Comparison of ENCODE assay signal across 19 cellular contexts in genomic region chr16:2745961-2746360, GRCh38. TPM values are rescaled to one million over a fixed set of nuclear protein-coding genes. Genes with fewer than 3 reads are reported as not detected.
DNase-seq lines count a peak whose midpoint lies in the region; ATAC-seq and TF ChIP-seq lines count a peak whose summit lies in the region.
"Had no signal": no experiment of that assay in that cellular context is flagged by ENCODE, and none has a peak within 500 bp of the region (broad histone marks: within the 10 kb centered on the region; RNA-seq: fewer than 3 reads in every experiment).

No MANE protein-coding gene starts in this region.

- H3K79me2 ChIP-seq in neural progenitor cell (ENCODE audit: low read depth) (peaks cover 13% of the 10 kb centered on the region), H9 (ENCODE audit: insufficient read depth, low read length) (no peaks in the 10 kb centered on the region)

- no peak overlapping the region for H3K23ac ChIP-seq in H9 (ENCODE audit: insufficient read length, low read depth, low read length)

- POLR2A ChIA-PET in CD8-positive, alpha-beta memory T cell (lab: Charles Lee): interaction anchor here (0.6 kb wide), 1 partner anchor 60 kb away, joined by 3 read pairs; no protein-coding TSS in a partner anchor

- CTCF ChIA-PET in CD8-positive, alpha-beta memory T cell (lab: Charles Lee): no interaction called here

- no peak overlapping the region for H2AFZ ChIP-seq in neural progenitor cell (replicated peaks)
- H2AFZ ChIP-seq in H9 (ENCODE audit: low read length): no peak overlapping the region

- H3K14ac ChIP-seq in H9 (ENCODE audit: insufficient read depth, low read length): no peak overlapping the region

- peaks cover 3 to 7% of the 10 kb centered on the region in 2 donors for H3K4me1 Mint-ChIP-seq in natural killer cell treated with Interleukin-12 subunit alpha and Interleukin-12 subunit beta and Interleukin-15 and Interleukin-18, amount 100 ng/mL, for 72 hours (ENCODE audit: low read depth in 2 of 2)
- H3K4me1 Mint-ChIP-seq in natural killer cell: peaks cover under 1% of the 10 kb centered on the region in 2 donors
- H3K4me1 Mint-ChIP-seq in neural progenitor cell: peaks cover 9% of the 10 kb centered on the region
- peaks cover 5 to 9% (median 6%) of the 10 kb centered on the region in 3 donors for H3K4me1 Mint-ChIP-seq in CD8-positive, alpha-beta memory T cell
- H3K4me1 Mint-ChIP-seq in H9: peaks cover 8 to 9% of the 10 kb centered on the region in 2 experiments

- H3K27me3 Mint-ChIP-seq in natural killer cell treated with Interleukin-12 subunit alpha and Interleukin-12 subunit beta and Interleukin-15 and Interleukin-18, amount 100 ng/mL, for 72 hours: no peaks in the 10 kb centered on the region
- peaks cover 0 to 2% of the 10 kb centered on the region in 2 donors for H3K27me3 Mint-ChIP-seq in natural killer cell (ENCODE audit: low read depth in 2 of 2)
- peaks cover 2% of the 10 kb centered on the region for H3K27me3 Mint-ChIP-seq in neural progenitor cell (ENCODE audit: insufficient read depth, low read depth)
- H3K27me3 Mint-ChIP-seq in CD8-positive, alpha-beta memory T cell: peaks cover 0 to 3% of the 10 kb centered on the region in 2 donors
- H3K27me3 Mint-ChIP-seq in H9 (ENCODE audit: low read depth): no peaks in the 10 kb centered on the region; the same call in 1 of the 2 replicates
- H3K27me3 Mint-ChIP-seq: CD4-positive, alpha-beta T cell had no signal

- no peaks in the 10 kb centered on the region for H3K9me3 ChIP-seq in neural progenitor cell (ENCODE audit: low read depth)
- no peaks in the 10 kb centered on the region for H3K9me3 ChIP-seq in CD8-positive, alpha-beta memory T cell (ENCODE audit: low read length)
- H3K9me3 ChIP-seq in H9 (ENCODE audit: control insufficient read depth, low read depth, low read length): no peaks in the 10 kb centered on the region

- no CpG with 5 or more reads among the region's 9 CpGs for WGBS in H9 (ENCODE audit: extremely low coverage, insufficient read length, low lambda C conversion rate)

- H4K20me1 ChIP-seq in neural progenitor cell (ENCODE audit: low read depth): no peaks in the 10 kb centered on the region
- no peaks in the 10 kb centered on the region for H4K20me1 ChIP-seq in H9 (ENCODE audit: control insufficient read depth, insufficient read depth, insufficient read length)

- intact Hi-C loops in natural killer cell (cut with micrococcal nuclease): no loop called here

- TF ChIP-seq CTCF in natural killer cell (IDR thresholded peaks at IDR 0.05): no peak
- TF ChIP-seq CTCF in neural progenitor cell (IDR thresholded peaks at IDR 0.05): no peak
- no peak for TF ChIP-seq CTCF in H9 (conservative IDR thresholded peaks at IDR 0.05)

- H2BK120ac ChIP-seq in H9 (ENCODE audit: low read depth, low read length, poor library complexity, severe bottlenecking): no peak overlapping the region

- no peak overlapping the region for H2BK12ac ChIP-seq in H9 (ENCODE audit: insufficient read length, low read depth, low read length)

- no peaks in the 10 kb centered on the region for H3K9me3 Mint-ChIP-seq in natural killer cell treated with Interleukin-12 subunit alpha and Interleukin-12 subunit beta and Interleukin-15 and Interleukin-18, amount 100 ng/mL, for 72 hours
- no peaks in the 10 kb centered on the region for H3K9me3 Mint-ChIP-seq in natural killer cell
- no peaks in the 10 kb centered on the region for H3K9me3 Mint-ChIP-seq in neural progenitor cell
- no peaks in the 10 kb centered on the region for H3K9me3 Mint-ChIP-seq in CD8-positive, alpha-beta memory T cell
- no peaks in the 10 kb centered on the region for H3K9me3 Mint-ChIP-seq in H9
- H3K9me3 Mint-ChIP-seq: CD4-positive, alpha-beta T cell had no signal

- no peak overlapping the region for H3K27ac ChIP-seq in neural progenitor cell
- no peak overlapping the region for H3K27ac ChIP-seq in CD8-positive, alpha-beta memory T cell (ENCODE audit: low read depth, low read length)
- no peak overlapping the region for H3K27ac ChIP-seq in H9 (ENCODE audit: insufficient read length, low read depth, low read length)

- H3K27me3 ChIP-seq in neural progenitor cell (no peaks in the 10 kb centered on the region), H9 (ENCODE audit: insufficient read depth, low read length) (no peaks in the 10 kb centered on the region)
- H3K27me3 ChIP-seq in CD8-positive, alpha-beta memory T cell (ENCODE audit: insufficient read depth, low read length, poor library complexity, severe bottlenecking): no peaks in the 10 kb centered on the region

- H3K4me3 Mint-ChIP-seq in natural killer cell treated with Interleukin-12 subunit alpha and Interleukin-12 subunit beta and Interleukin-15 and Interleukin-18, amount 100 ng/mL, for 72 hours: no peak overlapping the region
- no peak overlapping the region for H3K4me3 Mint-ChIP-seq in natural killer cell
- no peak overlapping the region for H3K4me3 Mint-ChIP-seq in neural progenitor cell
- H3K4me3 Mint-ChIP-seq in CD8-positive, alpha-beta memory T cell: no peak overlapping the region
- no peak overlapping the region for H3K4me3 Mint-ChIP-seq in H9
- H3K4me3 Mint-ChIP-seq: CD4-positive, alpha-beta T cell had no signal

- no peaks in the 10 kb centered on the region for H3K79me1 ChIP-seq in H9 (ENCODE audit: insufficient read depth, low read depth, low read length, poor library complexity, severe bottlenecking)

- H3K4me2 ChIP-seq in neural progenitor cell (no peak overlapping the region), H9 (ENCODE audit: insufficient read depth, insufficient read length, low read length) (no peak overlapping the region)

- H2BK5ac ChIP-seq in H9 (ENCODE audit: insufficient read length, low read length): no peak overlapping the region

- no peaks in the 10 kb centered on the region for H3K36me3 Mint-ChIP-seq in natural killer cell treated with Interleukin-12 subunit alpha and Interleukin-12 subunit beta and Interleukin-15 and Interleukin-18, amount 100 ng/mL, for 72 hours
- no peaks in the 10 kb centered on the region for H3K36me3 Mint-ChIP-seq in natural killer cell
- peaks cover 4% of the 10 kb centered on the region for H3K36me3 Mint-ChIP-seq in neural progenitor cell
- H3K36me3 Mint-ChIP-seq in CD8-positive, alpha-beta memory T cell: no peaks in the 10 kb centered on the region
- peaks cover 11 to 14% (median 12%) of the 10 kb centered on the region in 3 experiments; a peak in 6 of 7 replicates for H3K36me3 Mint-ChIP-seq in H9 (ENCODE audit: insufficient read depth in 1 of 3, low read depth in 3 of 3)

- H3K56ac ChIP-seq in H9 (ENCODE audit: insufficient read length, low read depth, low read length): no peak overlapping the region

- H4K5ac ChIP-seq in H9 (ENCODE audit: insufficient read length, low read depth, low read length): no peak overlapping the region

- no peak for ATAC-seq in natural killer cell treated with Interleukin-12 subunit alpha and Interleukin-12 subunit beta and Interleukin-15 and Interleukin-18, amount 100 ng/mL, for 72 hours
- ATAC-seq in natural killer cell: no peak
- ATAC-seq in HG02798 (IDR thresholded peaks at IDR 0.05; ENCODE audit: poor library complexity, unreplicated experiment): no peak

- H4K91ac ChIP-seq in H9 (ENCODE audit: insufficient read length, low read depth, low read length): no peak overlapping the region

- H3T11ph ChIP-seq in H9 (ENCODE audit: low read length): no peak overlapping the region

- no peak overlapping the region for H3K27ac Mint-ChIP-seq in natural killer cell treated with Interleukin-12 subunit alpha and Interleukin-12 subunit beta and Interleukin-15 and Interleukin-18, amount 100 ng/mL, for 72 hours
- no peak overlapping the region for H3K27ac Mint-ChIP-seq in natural killer cell
- H3K27ac Mint-ChIP-seq in neural progenitor cell: no peak overlapping the region
- no peak overlapping the region for H3K27ac Mint-ChIP-seq in CD8-positive, alpha-beta memory T cell
- no peak overlapping the region for H3K27ac Mint-ChIP-seq in H9
- H3K27ac Mint-ChIP-seq: CD4-positive, alpha-beta T cell had no signal

- H4K8ac ChIP-seq in H9 (replicated peaks; ENCODE audit: insufficient read length, low read depth, low read length): no peak overlapping the region

- no peak overlapping the region for H2BK20ac ChIP-seq in H9 (ENCODE audit: low read depth, low read length, poor library complexity, severe bottlenecking)

- H3K23me2 ChIP-seq in H9 (ENCODE audit: insufficient read length, low read depth, low read length, poor library complexity, severe bottlenecking): no peaks in the 10 kb centered on the region

- no peak overlapping the region for H3K18ac ChIP-seq in H9 (ENCODE audit: insufficient read length, low read depth, low read length)

- no peaks in the 10 kb centered on the region for H3K36me3 ChIP-seq in neural progenitor cell
- H3K36me3 ChIP-seq in CD8-positive, alpha-beta memory T cell (ENCODE audit: insufficient read depth, low read length): no peaks in the 10 kb centered on the region

- no peak overlapping the region for H2BK15ac ChIP-seq in H9 (ENCODE audit: low read depth, low read length)

- peaks cover 3% of the 10 kb centered on the region for H3K4me1 ChIP-seq in neural progenitor cell
- no peaks in the 10 kb centered on the region for H3K4me1 ChIP-seq in CD8-positive, alpha-beta memory T cell (ENCODE audit: insufficient read depth, low read length)
- H3K4me1 ChIP-seq in H9 (ENCODE audit: insufficient read depth, low read length): no peaks in the 10 kb centered on the region

- peak overlapping the region; percentile 8 for H3K9ac ChIP-seq in neural progenitor cell
- no peak overlapping the region for H3K9ac ChIP-seq in H9 (ENCODE audit: extremely low read depth, insufficient read length, low read length)

- no peak overlapping the region for H3K4ac ChIP-seq in H9 (ENCODE audit: low read depth, low read length)

- no peak overlapping the region for H3K4me3 ChIP-seq in neural progenitor cell
- no peak overlapping the region for H3K4me3 ChIP-seq in CD8-positive, alpha-beta memory T cell (ENCODE audit: low read length)

- H2AK5ac ChIP-seq in H9 (ENCODE audit: insufficient read length, low read length): no peak overlapping the region

- peak; percentile 23 for DNase-seq in natural killer cell treated with Interleukin-12 subunit alpha and Interleukin-12 subunit beta and Interleukin-15 and Interleukin-18, amount 100 ng/mL, for 72 hours (ENCODE audit: low spot score)
- no peak for DNase-seq in natural killer cell
- DNase-seq in islet precursor cell: peak; percentile 48
- no peak for DNase-seq in neural progenitor cell (ENCODE audit: low spot score)
- DNase-seq in CD8-positive, alpha-beta memory T cell: no peak
- no peak for DNase-seq in H9
- no peak for DNase-seq in NCI-H2227 treated with DMSO at 0.1 percent for 48 hours (lab: John Stamatoyannopoulos, UW)
- DNase-seq: 8988T; ACHN; C1 segment of cervical spinal cord; CD4-positive, alpha-beta T cell; DMS153; DMS79 treated with DMSO at 0.1 percent for 48 hours; GDM1; HCEC 1CT; IMR-90 had no signal

- peaks cover 1% of the 10 kb centered on the region for H3F3A ChIP-seq in neural progenitor cell (ENCODE audit: low read depth)

RNA-seq across cellular contexts. Expression of gene SRRM2, which starts 6.5 kb away (rescaled TPM):
- 1,000 to 10,000 TPM in 1 of 2 donors, 100 to 1,000 TPM in 1; 569 to 1,109 TPM for total RNA-seq in natural killer cell treated with Interleukin-12 subunit alpha and Interleukin-12 subunit beta and Interleukin-15 and Interleukin-18, amount 100 ng/mL, for 72 hours
- total RNA-seq in natural killer cell (1,000 to 10,000 TPM; 1,131 to 1,162 (median 1,149) TPM), neural progenitor cell (ENCODE audit: low replicate concordance) (82.3 and 119 TPM in 2 replicates), H9 (2021) (667 and 694 TPM in 2 replicates)
- 100 to 1,000 TPM; 517 to 529 TPM for total RNA-seq in CD8-positive, alpha-beta memory T cell
- polyA plus RNA-seq in CD8-positive, alpha-beta memory T cell: 130 TPM

RNA-seq across cellular contexts. Expression of gene PRSS27, which starts 25.9 kb away (rescaled TPM):
- 1 to 10 TPM; 1.1 to 1.4 TPM for total RNA-seq in natural killer cell treated with Interleukin-12 subunit alpha and Interleukin-12 subunit beta and Interleukin-15 and Interleukin-18, amount 100 ng/mL, for 72 hours
- total RNA-seq in natural killer cell (1 to 10 TPM in 2 of 3 donors, under 1 TPM in 1; 0.42 to 1.3 (median 1.2) TPM), neural progenitor cell (ENCODE audit: low replicate concordance) (1.8 and 5.1 TPM in 2 replicates), H9 (2021) (3.6 and 5.0 TPM in 2 replicates)
- total RNA-seq in CD8-positive, alpha-beta memory T cell: 1 to 10 TPM; 1.3 to 1.6 TPM
- polyA plus RNA-seq in CD8-positive, alpha-beta memory T cell: not detected

RNA-seq across cellular contexts. Expression of gene ELOB, which starts 31.1 kb away (rescaled TPM):
- total RNA-seq in natural killer cell treated with Interleukin-12 subunit alpha and Interleukin-12 subunit beta and Interleukin-15 and Interleukin-18, amount 100 ng/mL, for 72 hours: 100 to 1,000 TPM; 196 to 201 TPM
- 100 to 1,000 TPM; 146 to 207 (median 161) TPM for total RNA-seq in natural killer cell
- 210 and 402 TPM in 2 replicates for total RNA-seq in neural progenitor cell (ENCODE audit: low replicate concordance)
- 100 to 1,000 TPM; 322 to 338 TPM for total RNA-seq in CD8-positive, alpha-beta memory T cell
- 274 TPM for polyA plus RNA-seq in CD8-positive, alpha-beta memory T cell
- total RNA-seq in H9 (2021): 319 and 331 TPM in 2 replicates

RNA-seq across cellular contexts. Expression of gene PRSS33, which starts 41.4 kb away (rescaled TPM):
- not detected for total RNA-seq in natural killer cell treated with Interleukin-12 subunit alpha and Interleukin-12 subunit beta and Interleukin-15 and Interleukin-18, amount 100 ng/mL, for 72 hours
- total RNA-seq in natural killer cell (under 1 TPM; 0.20 to 0.63 (median 0.54) TPM), neural progenitor cell (ENCODE audit: low replicate concordance) (0.40 and 0.73 TPM in 2 replicates), H9 (2021) (not detected in 2 replicates)
- total RNA-seq in CD8-positive, alpha-beta memory T cell: under 1 TPM; 0.15 to 0.22 TPM
- not detected for polyA plus RNA-seq in CD8-positive, alpha-beta memory T cell
- total RNA-seq: CD4-positive, alpha-beta T cell; H1; IMR-90 had no signal
- polyA plus RNA-seq: IMR-90 had no signal

RNA-seq across cellular contexts. Expression of gene PRSS41, which starts 52.3 kb away (rescaled TPM):
- total RNA-seq in natural killer cell treated with Interleukin-12 subunit alpha and Interleukin-12 subunit beta and Interleukin-15 and Interleukin-18, amount 100 ng/mL, for 72 hours: not detected
- total RNA-seq in natural killer cell (under 1 TPM in 1 of 3 donors, not detected in 2; 0.33 TPM), neural progenitor cell (ENCODE audit: low replicate concordance) (not detected in 2 replicates), H9 (2021) (not detected in 2 replicates)
- not detected for total RNA-seq in CD8-positive, alpha-beta memory T cell
- polyA plus RNA-seq in CD8-positive, alpha-beta memory T cell: not detected
- total RNA-seq: CD4-positive, alpha-beta T cell; H1; HT-29; IMR-90 had no signal
- polyA plus RNA-seq: H1, IMR-90 had no signal

Comparison
In these comparisons a context has a peak if more than half of its experiments do, and no peak if none do; other contexts are left out.
1. DNase-seq: peak in natural killer cell treated with Interleukin-12 subunit alpha and Interleukin-12 subunit beta and Interleukin-15 and Interleukin-18, amount 100 ng/mL, for 72 hours (single experiment) and islet precursor cell (single experiment); none in natural killer cell (single experiment), neural progenitor cell (single experiment), CD8-positive, alpha-beta memory T cell (0 of 5), H9 (single experiment) and NCI-H2227 treated with DMSO at 0.1 percent for 48 hours (single experiment).